In genomic region chr17:67440311-67441051, GRCh38 we compare ENCODE assay signal across 9 cellular contexts.
DNase-seq lines count a peak whose midpoint lies in the region; ATAC-seq and TF ChIP-seq lines count a peak whose summit lies in the region.
"Had no signal": no experiment of that assay in that cellular context is flagged by ENCODE, and none has a peak within 500 bp of the region (broad histone marks: within the 10 kb centered on the region; RNA-seq: fewer than 3 reads in every experiment).

No MANE protein-coding gene starts in this region.

- DNase-seq in right atrium auricular region (ENCODE audit: low spot score) = no peak
- no peak for DNase-seq in Right ventricle myocardium inferior (ENCODE audit: missing footprints)
- DNase-seq in activated CD8-positive, alpha-beta T cell treated with anti-CD3 and anti-CD28 coated beads, Interleukin-2, amount 10 ng/mL, durations not matched to agents 7 days and 5 days = no peak
- no peak for DNase-seq in left lung
- no peak for DNase-seq in upper lobe of right lung
- DNase-seq in NCI-H187 (lab: John Stamatoyannopoulos, UW) = no peak
- DNase-seq in NCI-H1048 (lab: John Stamatoyannopoulos, UW) = no peak
- DNase-seq: NCI-H1092 had no signal

- H3K27ac ChIP-seq in right atrium auricular region = peak overlapping the region; percentile 82 to 87
- H3K27ac ChIP-seq in left lung = peak overlapping the region; percentile 47 to 80
- peak overlapping the region; percentile 65 for H3K27ac ChIP-seq in upper lobe of right lung

- intact Hi-C loops in Right ventricle myocardium inferior (cut with DNase I) (no loop called here), left lung (cut with DNase I) (no loop called here), upper lobe of right lung (cut with DNase I) (no loop called here)

- POLR2A ChIA-PET in activated CD8-positive, alpha-beta T cell treated with anti-CD3 and anti-CD28 coated beads, Interleukin-2, amount 10 ng/mL, durations not matched to agents 7 days and 5 days (lab: Charles Lee) = interaction anchor here (0.6 to 8.0 kb wide), 33 partner anchors 9 to 1831 kb away, joined by 3 to 190 read pairs (median 5); partner anchors contain the start of genes NOL11 and PITPNC1

- TF ChIP-seq CTCF in right atrium auricular region (IDR thresholded peaks at IDR 0.05) (no peak), left lung (IDR thresholded peaks at IDR 0.05) (no peak), upper lobe of right lung (IDR thresholded peaks at IDR 0.05) (no peak)

- ATAC-seq in Right ventricle myocardium inferior = no peak
- ATAC-seq in activated CD8-positive, alpha-beta T cell treated with anti-CD3 and anti-CD28 coated beads, Interleukin-2, amount 10 ng/mL, durations not matched to agents 7 days and 5 days = no peak
- ATAC-seq in left lung = no peak
- no peak for ATAC-seq in upper lobe of right lung
- ATAC-seq in HG03457 (IDR thresholded peaks at IDR 0.05; ENCODE audit: unreplicated experiment) = no peak

- peaks cover 77% of the 10 kb centered on the region for H3K4me1 Mint-ChIP-seq in activated CD8-positive, alpha-beta T cell treated with anti-CD3 and anti-CD28 coated beads, Interleukin-2, amount 10 ng/mL, durations not matched to agents 7 days and 5 days (ENCODE audit: low read depth)

- H3K9me3 ChIP-seq in right atrium auricular region = no peaks in the 10 kb centered on the region
- H3K9me3 ChIP-seq in left lung = no peaks in the 10 kb centered on the region
- no peaks in the 10 kb centered on the region for H3K9me3 ChIP-seq in upper lobe of right lung

- H3K27me3 Mint-ChIP-seq in activated CD8-positive, alpha-beta T cell treated with anti-CD3 and anti-CD28 coated beads, Interleukin-2, amount 10 ng/mL, durations not matched to agents 7 days and 5 days (ENCODE audit: low read depth) = no peaks in the 10 kb centered on the region

- peak overlapping the region in 1 of 2 donors; percentile 35 for H3K4me3 ChIP-seq in right atrium auricular region
- H3K4me3 ChIP-seq in left lung = no peak overlapping the region
- no peak overlapping the region for H3K4me3 ChIP-seq in upper lobe of right lung

- H3K4me3 Mint-ChIP-seq in activated CD8-positive, alpha-beta T cell treated with anti-CD3 and anti-CD28 coated beads, Interleukin-2, amount 10 ng/mL, durations not matched to agents 7 days and 5 days = peak overlapping the region; percentile 67

- peak overlapping the region; percentile 94 for H3K27ac Mint-ChIP-seq in activated CD8-positive, alpha-beta T cell treated with anti-CD3 and anti-CD28 coated beads, Interleukin-2, amount 10 ng/mL, durations not matched to agents 7 days and 5 days

- H3K4me1 ChIP-seq in right atrium auricular region (peaks cover 0 to 66% of the 10 kb centered on the region in 2 donors), left lung (peaks cover 11 to 85% of the 10 kb centered on the region in 2 donors), upper lobe of right lung (peaks cover 36% of the 10 kb centered on the region)

- peaks cover 33% of the 10 kb centered on the region for H3K36me3 Mint-ChIP-seq in activated CD8-positive, alpha-beta T cell treated with anti-CD3 and anti-CD28 coated beads, Interleukin-2, amount 10 ng/mL, durations not matched to agents 7 days and 5 days (ENCODE audit: low read depth)

- H3K9me3 Mint-ChIP-seq in activated CD8-positive, alpha-beta T cell treated with anti-CD3 and anti-CD28 coated beads, Interleukin-2, amount 10 ng/mL, durations not matched to agents 7 days and 5 days (ENCODE audit: insufficient read depth) = no peaks in the 10 kb centered on the region

- H3K27me3 ChIP-seq in right atrium auricular region = no peaks in the 10 kb centered on the region
- no peaks in the 10 kb centered on the region for H3K27me3 ChIP-seq in left lung
- H3K27me3 ChIP-seq in upper lobe of right lung = no peaks in the 10 kb centered on the region

- no peaks in the 10 kb centered on the region for H3K36me3 ChIP-seq in right atrium auricular region
- no peaks in the 10 kb centered on the region for H3K36me3 ChIP-seq in left lung
- H3K36me3 ChIP-seq in upper lobe of right lung = no peaks in the 10 kb centered on the region

- CTCF ChIA-PET in activated CD8-positive, alpha-beta T cell treated with anti-CD3 and anti-CD28 coated beads, Interleukin-2, amount 10 ng/mL, durations not matched to agents 7 days and 5 days (lab: Charles Lee) = interaction anchor here (0.8 to 7.7 kb wide), 21 partner anchors 8 to 278 kb away, joined by 3 to 110 read pairs (median 5); no protein-coding TSS in a partner anchor
